In the genomic region with DNA sequence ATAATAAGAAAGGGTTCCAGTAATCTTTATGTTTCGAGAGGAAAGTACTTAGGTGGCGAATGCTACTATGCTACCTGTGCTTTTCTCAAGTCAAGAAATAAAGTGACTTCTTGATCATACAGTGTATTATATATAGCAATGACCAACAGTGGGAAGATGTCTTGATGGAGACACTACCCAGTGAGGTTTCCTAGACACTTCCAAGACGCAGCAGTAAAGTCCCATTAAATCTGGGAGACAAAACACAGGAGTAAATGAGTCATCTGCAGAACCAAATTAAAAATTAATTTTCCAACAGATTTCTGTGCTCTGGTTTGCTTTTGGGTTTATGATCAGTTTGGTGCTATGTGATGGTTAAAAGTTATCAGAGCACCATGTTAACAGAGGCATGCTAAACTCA, we compare ENCODE assay signal across 41 cellular contexts. TPM values are rescaled to one million over a fixed set of nuclear protein-coding genes. Genes with fewer than 3 reads are reported as not detected.
"Had no signal": no experiment of that assay in that cellular context is flagged by ENCODE, and none has a peak within 500 bp of the region (broad histone marks: within the 10 kb centered on the region; RNA-seq: fewer than 3 reads in every experiment).

No MANE protein-coding gene starts in this region.

- H3K27ac Mint-ChIP-seq: activated naive CD4-positive, alpha-beta T cell treated with anti-CD3 and anti-CD28 coated beads, Interleukin-2, amount 10 ng/mL, durations not matched to agents 7 days and 5 days; activated naive CD4-positive, alpha-beta T cell treated with anti-CD3 and anti-CD28 coated beads, Interleukin-2, amount 50 U/mL, for 24 hours; activated naive CD4-positive, alpha-beta T cell treated with anti-CD3 and anti-CD28 coated beads, Interleukin-2, amount 50 U/mL, for 72 hours; activated naive CD8-positive, alpha-beta T cell; activated naive CD8-positive, alpha-beta T cell treated with anti-CD3 and anti-CD28 coated beads for 36 hours; activated naive CD8-positive, alpha-beta T cell treated with anti-CD3 and anti-CD28 coated beads, Interleukin-2, amount 10 ng/mL, durations not matched to agents 7 days and 5 days; activated naive CD8-positive, alpha-beta T cell treated with anti-CD3 and anti-CD28 coated beads, Interleukin-2, amount 50 U/mL, for 24 hours; activated T-cell treated with anti-CD3 and anti-CD28 coated beads, Interleukin-2, amount 50 U/mL, for 24 hours; activated T-cell treated with anti-CD3 and anti-CD28 coated beads, Interleukin-2, amount 50 U/mL, for 72 hours; activated T-helper 1 cell treated with anti-CD3 and anti-CD28 coated beads, Interleukin-12 subunit alpha, Interleukin-12 subunit beta, Interleukin-2, Interleukin-4 antibody, amounts not matched to agents 30 ng/mL and 10 ng/mL and 1 ng/mL, durations not matched to agents 14 hours and 24 hours and 36 hours; activated T-helper 17 cell treated with anti-CD3 and anti-CD28 coated beads, Interleukin-2, amount 50 U/mL, for 72 hours; activated T-helper 2 cell treated with anti-CD3 and anti-CD28 coated beads, Interferon-gamma antibody, Interleukin-2, Interleukin-4, amounts not matched to agents 10 μg/mL and 5 μg/mL and 100 μg/mL, durations not matched to agents 14 hours and 24 hours and 36 hours; brain had no signal

- H3K4me1 ChIP-seq: adrenal gland, ascending aorta, body of pancreas, breast epithelium had no signal

- H3K36me3 ChIP-seq: adrenal gland, ascending aorta, brain microvascular endothelial cell, breast epithelium, cardiac muscle cell had no signal

- H3K4me1 Mint-ChIP-seq: activated naive CD4-positive, alpha-beta T cell treated with anti-CD3 and anti-CD28 coated beads, Interleukin-2, amount 10 ng/mL, durations not matched to agents 7 days and 5 days; activated naive CD4-positive, alpha-beta T cell treated with anti-CD3 and anti-CD28 coated beads, Interleukin-2, amount 50 U/mL, for 24 hours; activated naive CD8-positive, alpha-beta T cell treated with anti-CD3 and anti-CD28 coated beads, Interleukin-2, amount 10 ng/mL, durations not matched to agents 7 days and 5 days; activated T-helper 17 cell treated with anti-CD3 and anti-CD28 coated beads, Interleukin-2, amount 50 U/mL, for 72 hours; brain; central memory CD8-positive, alpha-beta T cell had no signal

- ATAC-seq: activated naive CD4-positive, alpha-beta T cell treated with anti-CD3 and anti-CD28 coated beads, Interleukin-2, amount 50 U/mL, for 72 hours; activated naive CD8-positive, alpha-beta T cell treated with anti-CD3 and anti-CD28 coated beads, Interleukin-2, amount 50 U/mL, for 24 hours; activated T-cell treated with anti-CD3 and anti-CD28 coated beads, Interleukin-2, amount 50 U/mL, for 4 hours; activated T-cell treated with anti-CD3 and anti-CD28 coated beads, Interleukin-2, amount 50 U/mL, for 72 hours; activated T-helper 17 cell treated with anti-CD3 and anti-CD28 coated beads, Interleukin-2, amount 50 U/mL, for 72 hours; body of pancreas had no signal

- H3K27me3 ChIP-seq: adrenal gland, ascending aorta, body of pancreas, brain microvascular endothelial cell, breast epithelium, cardiac muscle cell had no signal

- H3K27ac ChIP-seq: adrenal gland, ascending aorta, body of pancreas, brain microvascular endothelial cell, breast epithelium, cardiac muscle cell had no signal

- H3K4me3 Mint-ChIP-seq: activated naive CD4-positive, alpha-beta T cell treated with anti-CD3 and anti-CD28 coated beads, Interleukin-2, amount 10 ng/mL, durations not matched to agents 7 days and 5 days; activated naive CD4-positive, alpha-beta T cell treated with anti-CD3 and anti-CD28 coated beads, Interleukin-2, amount 50 U/mL, for 24 hours; activated naive CD8-positive, alpha-beta T cell; activated naive CD8-positive, alpha-beta T cell treated with anti-CD3 and anti-CD28 coated beads for 36 hours; activated naive CD8-positive, alpha-beta T cell treated with anti-CD3 and anti-CD28 coated beads, Interleukin-2, amount 10 ng/mL, durations not matched to agents 7 days and 5 days; activated naive CD8-positive, alpha-beta T cell treated with anti-CD3 and anti-CD28 coated beads, Interleukin-2, amount 50 U/mL, for 24 hours; activated T-cell treated with anti-CD3 and anti-CD28 coated beads, Interleukin-2, amount 50 U/mL, for 24 hours; activated T-cell treated with anti-CD3 and anti-CD28 coated beads, Interleukin-2, amount 50 U/mL, for 4 hours; activated T-cell treated with anti-CD3 and anti-CD28 coated beads, Interleukin-2, amount 50 U/mL, for 72 hours; activated T-helper 1 cell treated with anti-CD3 and anti-CD28 coated beads, Interleukin-12 subunit alpha, Interleukin-12 subunit beta, Interleukin-2, Interleukin-4 antibody, amounts not matched to agents 30 ng/mL and 10 ng/mL and 1 ng/mL, durations not matched to agents 14 hours and 24 hours and 36 hours; activated T-helper 17 cell treated with anti-CD3 and anti-CD28 coated beads, Interleukin-2, amount 50 U/mL, for 72 hours; brain; central memory CD8-positive, alpha-beta T cell had no signal

- H3K9me3 Mint-ChIP-seq: activated naive CD4-positive, alpha-beta T cell treated with anti-CD3 and anti-CD28 coated beads, Interleukin-2, amount 10 ng/mL, durations not matched to agents 7 days and 5 days; activated naive CD4-positive, alpha-beta T cell treated with anti-CD3 and anti-CD28 coated beads, Interleukin-2, amount 50 U/mL, for 24 hours; activated naive CD4-positive, alpha-beta T cell treated with anti-CD3 and anti-CD28 coated beads, Interleukin-2, amount 50 U/mL, for 72 hours; activated naive CD8-positive, alpha-beta T cell treated with anti-CD3 and anti-CD28 coated beads for 36 hours; activated naive CD8-positive, alpha-beta T cell treated with anti-CD3 and anti-CD28 coated beads, Interleukin-2, amount 50 U/mL, for 24 hours; activated T-cell treated with anti-CD3 and anti-CD28 coated beads, Interleukin-2, amount 50 U/mL, for 24 hours; activated T-cell treated with anti-CD3 and anti-CD28 coated beads, Interleukin-2, amount 50 U/mL, for 4 hours; activated T-cell treated with anti-CD3 and anti-CD28 coated beads, Interleukin-2, amount 50 U/mL, for 72 hours; activated T-helper 1 cell treated with anti-CD3 and anti-CD28 coated beads, Interleukin-12 subunit alpha, Interleukin-12 subunit beta, Interleukin-2, Interleukin-4 antibody, amounts not matched to agents 30 ng/mL and 10 ng/mL and 1 ng/mL, durations not matched to agents 14 hours and 24 hours and 36 hours; activated T-helper 17 cell treated with anti-CD3 and anti-CD28 coated beads, Interleukin-2, amount 50 U/mL, for 72 hours; activated T-helper 2 cell treated with anti-CD3 and anti-CD28 coated beads, Interferon-gamma antibody, Interleukin-2, Interleukin-4, amounts not matched to agents 10 μg/mL and 5 μg/mL and 100 μg/mL, durations not matched to agents 14 hours and 24 hours and 36 hours; central memory CD8-positive, alpha-beta T cell had no signal

- H3K27me3 Mint-ChIP-seq: activated naive CD4-positive, alpha-beta T cell treated with anti-CD3 and anti-CD28 coated beads, Interleukin-2, amount 10 ng/mL, durations not matched to agents 7 days and 5 days; activated naive CD8-positive, alpha-beta T cell treated with anti-CD3 and anti-CD28 coated beads for 36 hours; activated naive CD8-positive, alpha-beta T cell treated with anti-CD3 and anti-CD28 coated beads, Interleukin-2, amount 50 U/mL, for 24 hours; activated T-cell treated with anti-CD3 and anti-CD28 coated beads, Interleukin-2, amount 50 U/mL, for 24 hours; activated T-helper 17 cell treated with anti-CD3 and anti-CD28 coated beads, Interleukin-2, amount 50 U/mL, for 72 hours; central memory CD8-positive, alpha-beta T cell had no signal

- FAIRE-seq: astrocyte, bronchial epithelial cell had no signal

- H3K4me3 ChIP-seq: adrenal gland, ascending aorta, body of pancreas, breast epithelium, cardiac muscle cell had no signal

- H3K36me3 Mint-ChIP-seq: activated naive CD4-positive, alpha-beta T cell treated with anti-CD3 and anti-CD28 coated beads, Interleukin-2, amount 10 ng/mL, durations not matched to agents 7 days and 5 days; activated naive CD4-positive, alpha-beta T cell treated with anti-CD3 and anti-CD28 coated beads, Interleukin-2, amount 50 U/mL, for 72 hours; activated naive CD8-positive, alpha-beta T cell treated with anti-CD3 and anti-CD28 coated beads for 36 hours; activated naive CD8-positive, alpha-beta T cell treated with anti-CD3 and anti-CD28 coated beads, Interleukin-2, amount 10 ng/mL, durations not matched to agents 7 days and 5 days; brain had no signal

- H3K9me3 ChIP-seq: adrenal gland, ascending aorta, body of pancreas, breast epithelium had no signal

- DNase-seq: activated effector memory CD4-positive, alpha-beta T cell treated with anti-CD3 and anti-CD28 coated beads, Interleukin-2, amount 50 U/mL, for 16 hours; activated effector memory CD4-positive, alpha-beta T cell treated with Interleukin-2 at 50 U/mL for 16 hours; activated gamma-delta T cell; activated gamma-delta T cell treated with Interleukin-2 at 50 U/mL for 16 hours; activated naive CD4-positive, alpha-beta T cell; activated naive CD4-positive, alpha-beta T cell treated with anti-CD3 and anti-CD28 coated beads, Interleukin-2, amount 10 ng/mL, durations not matched to agents 7 days and 5 days; activated naive CD4-positive, alpha-beta T cell treated with anti-CD3 and anti-CD28 coated beads, Interleukin-2, amount 50 U/mL, for 16 hours; activated naive CD4-positive, alpha-beta T cell treated with Interleukin-2 at 50 U/mL for 16 hours; activated naive CD8-positive, alpha-beta T cell treated with anti-CD3 and anti-CD28 coated beads for 36 hours; activated naive CD8-positive, alpha-beta T cell treated with anti-CD3 and anti-CD28 coated beads, Interleukin-2, amount 10 ng/mL, durations not matched to agents 7 days and 5 days; activated naive CD8-positive, alpha-beta T cell treated with anti-CD3 and anti-CD28 coated beads, Interleukin-2, amount 50 U/mL, for 24 hours; activated T-cell treated with anti-CD3 and anti-CD28 coated beads for 4 hours; activated T-cell treated with anti-CD3 and anti-CD28 coated beads, Interleukin-2, amount 50 U/mL, for 1 hour; activated T-cell treated with anti-CD3 and anti-CD28 coated beads, Interleukin-2, amount 50 U/mL, for 24 hours; activated T-cell treated with anti-CD3 and anti-CD28 coated beads, Interleukin-2, amount 50 U/mL, for 4 hours; activated T-cell treated with anti-CD3 and anti-CD28 coated beads, Interleukin-2, amount 50 U/mL, for 48 hours; activated T-cell treated with anti-CD3 and anti-CD28 coated beads, Interleukin-2, amount 50 U/mL, for 72 hours; adrenal gland; amniotic stem cell; amygdala; anterior cingulate cortex; aorta; body of pancreas; brain microvascular endothelial cell; caudate nucleus; central memory CD4-positive, alpha-beta T cell; cerebellar nuclear complex had no signal

RNA-seq across cellular contexts. Expression of a gene that starts 29.1 kb away (rescaled TPM):
- total RNA-seq: ascending aorta, chondrocyte had no signal
